Comparison of ENCODE assay signal across 20 cellular contexts in the genomic region with DNA sequence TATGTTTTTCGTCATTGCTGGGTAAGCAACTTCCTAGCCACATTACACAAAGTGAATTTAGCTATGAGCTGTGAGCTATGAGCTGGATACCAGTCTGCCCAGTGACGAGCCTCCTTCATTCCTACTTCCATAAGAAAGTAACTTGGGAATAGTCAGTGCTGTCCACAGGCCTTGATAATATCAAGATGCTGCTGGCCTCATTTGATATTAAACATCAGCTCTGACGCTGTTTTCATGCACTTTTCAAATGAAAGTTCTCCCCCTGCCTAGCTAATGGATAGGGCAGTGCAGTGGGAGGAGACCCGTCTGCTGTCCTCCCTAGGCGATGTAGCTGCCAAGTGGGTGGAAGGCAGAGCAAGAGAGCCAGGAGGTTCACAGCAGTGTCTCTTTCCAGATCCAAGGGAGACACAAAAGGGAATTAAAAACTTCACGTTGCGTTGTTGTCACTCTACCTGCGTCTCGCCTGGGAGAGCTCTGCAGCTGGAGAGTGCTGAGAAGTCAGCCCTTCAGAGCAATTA.
A peak's percentile ranks its signal among the peaks of the same experiment; 100 is the strongest.
DNase-seq lines count a peak whose midpoint lies in the region; ATAC-seq and TF ChIP-seq lines count a peak whose summit lies in the region.
"Had no signal": no experiment of that assay in that cellular context is flagged by ENCODE, and none has a peak within 500 bp of the region (broad histone marks: within the 10 kb centered on the region; RNA-seq: fewer than 3 reads in every experiment).

No MANE protein-coding gene starts in this region.

- no peaks in the 10 kb centered on the region for H3K36me3 ChIP-seq in subcutaneous abdominal adipose tissue (ENCODE audit: control insufficient read depth in 5 of 5, insufficient read depth in 5 of 5, low read length in 5 of 5)
- H3K36me3 ChIP-seq: HAP-1, MG63, SJCRH30 had no signal

- no peak overlapping the region for H3K27ac ChIP-seq in subcutaneous abdominal adipose tissue (ENCODE audit: low read depth, low read length)
- H3K27ac ChIP-seq: PC-9, RWPE1, SJCRH30 had no signal

- DNase-seq in left cardiac atrium (no peak), cardiac septum (ENCODE audit: low spot score) (no peak), NCI-H1417 treated with DMSO at 0.1 percent for 48 hours (lab: John Stamatoyannopoulos, UW) (peak; percentile 95), fibroblast of the aortic adventitia (ENCODE audit: low read depth) (peak; percentile 16), NCI-H226 (no peak), SKM-1 treated with dmso at 0.1 percent for 144 hours (lab: John Stamatoyannopoulos, UW; ENCODE audit: unreplicated experiment) (no peak)
- DNase-seq: ACHN; CD8-positive, alpha-beta memory T cell; DND-41; Kasumi-1; MG63; NCI-H1048; NCI-H2171; NCI-H524 treated with DMSO at 0.1 percent for 48 hours; PC-9; SJCRH30; T-helper 17 cell had no signal

- H3K4me1 ChIP-seq in subcutaneous abdominal adipose tissue (ENCODE audit: control insufficient read depth in 5 of 5, insufficient read depth in 5 of 5, low read length in 5 of 5) = peaks cover 0 to 10% (median 9%) of the 10 kb centered on the region in 5 donors
- H3K4me1 ChIP-seq: HAP-1, SJCRH30 had no signal

- H3K4me3 ChIP-seq in fibroblast of the aortic adventitia (ENCODE audit: low read depth, low read length) (no peak overlapping the region), subcutaneous abdominal adipose tissue (ENCODE audit: low read depth in 1 of 5, low read length in 5 of 5) (peak overlapping the region in 4 of 5 donors; percentile 26 to 64 (median 41))
- H3K4me3 ChIP-seq: HAP-1, MG63, PC-9, SJCRH30 had no signal

- no peaks in the 10 kb centered on the region for H3K27me3 ChIP-seq in subcutaneous abdominal adipose tissue (ENCODE audit: control insufficient read depth in 5 of 5, insufficient read depth in 4 of 5, low read length in 5 of 5)
- H3K27me3 ChIP-seq: MG63, SJCRH30 had no signal

- intact Hi-C loops in left cardiac atrium (cut with DNase I) = no loop called here
- intact Hi-C loops in cardiac septum (cut with DNase I) = no loop called here

- ATAC-seq in left cardiac atrium = peak; percentile 67 to 91
- ATAC-seq: T-helper 17 cell had no signal

- no peaks in the 10 kb centered on the region for H3K9me3 ChIP-seq in subcutaneous abdominal adipose tissue (ENCODE audit: control insufficient read depth in 5 of 5, low read length in 5 of 5)
- H3K9me3 ChIP-seq: HAP-1, MG63, SJCRH30 had no signal

- peak overlapping the region in 1 of 5 donors; percentile 36 for H3K9ac ChIP-seq in subcutaneous abdominal adipose tissue (ENCODE audit: low read length in 5 of 5)

- no peak for TF ChIP-seq CTCF in fibroblast of the aortic adventitia (IDR thresholded peaks at IDR 0.05; ENCODE audit: insufficient read depth, low read length)

Comparison
In these comparisons a context has a peak if more than half of its experiments do, and no peak if none do; other contexts are left out.
1. DNase-seq: peak in NCI-H1417 treated with DMSO at 0.1 percent for 48 hours (single experiment) and fibroblast of the aortic adventitia (single experiment); none in left cardiac atrium (single experiment), cardiac septum (single experiment), NCI-H226 (single experiment) and SKM-1 treated with dmso at 0.1 percent for 144 hours (single experiment).